12 cellular contexts compared by ENCODE assay signal in genomic region chr17:72590382-72590781, GRCh38.
A peak's percentile ranks its signal among the peaks of the same experiment; 100 is the strongest.
DNase-seq lines count a peak whose midpoint lies in the region; FAIRE-seq and TF ChIP-seq lines count a peak whose summit lies in the region.
"Had no signal": no experiment of that assay in that cellular context is flagged by ENCODE, and none has a peak within 500 bp of the region (broad histone marks: within the 10 kb centered on the region; RNA-seq: fewer than 3 reads in every experiment).

No MANE protein-coding gene starts in this region.

- DNase-seq in Caki2 (ENCODE audit: low read depth) (peak; percentile 60), choroid plexus epithelial cell (ENCODE audit: low read depth) (peak; percentile 72), nephron progenitor cell (no peak), urothelium cell line (ENCODE audit: low spot score) (no peak), spleen (no peak), uterus (no peak)
- no peak for DNase-seq in stimulated activated CD8-positive, alpha-beta memory T cell treated with anti-CD3 and anti-CD28 coated beads, Interleukin-4, amount 100 ng/mL, for 48 hours
- DNase-seq: activated CD4-positive, alpha-beta T cell treated with anti-CD3 and anti-CD28 coated beads for 1 hour; substantia nigra had no signal

- TF ChIP-seq CTCF in KMS-11 (conservative IDR thresholded peaks at IDR 0.05; ENCODE audit: low read depth, low read length) = no peak
- no peak for TF ChIP-seq CTCF in choroid plexus epithelial cell (conservative IDR thresholded peaks at IDR 0.05; ENCODE audit: low read depth, low read length)
- TF ChIP-seq CTCF in nephron progenitor cell (IDR thresholded peaks at IDR 0.05) = no peak
- TF ChIP-seq CTCF in spleen (IDR thresholded peaks at IDR 0.05 in 8 of 11, conservative IDR thresholded peaks at IDR 0.05 in 3 of 11) = no peak
- TF ChIP-seq CTCF in uterus (IDR thresholded peaks at IDR 0.05) = no peak

- no peaks in the 10 kb centered on the region for H4K20me1 ChIP-seq in KMS-11 (ENCODE audit: insufficient read depth)

- H3K9me3 Mint-ChIP-seq in nephron progenitor cell = no peaks in the 10 kb centered on the region

- no peak overlapping the region for H3K4me3 ChIP-seq in KMS-11 (IDR thresholded peaks at IDR 0.05; ENCODE audit: insufficient read depth, low read depth, low read length)
- peak overlapping the region; percentile 95 for H3K4me3 ChIP-seq in choroid plexus epithelial cell (ENCODE audit: low read depth, low read length)
- H3K4me3 ChIP-seq in spleen = no peak overlapping the region
- no peak overlapping the region for H3K4me3 ChIP-seq in uterus

- no peaks in the 10 kb centered on the region for H3K36me3 Mint-ChIP-seq in nephron progenitor cell (ENCODE audit: low read depth)

- intact Hi-C loops in spleen (cut with DNase I; ENCODE audit: low total_unique reads) = no loop called here
- intact Hi-C loops in uterus (cut with DNase I; ENCODE audit: low total_unique reads) = no loop called here

- H3K79me2 ChIP-seq in KMS-11 (ENCODE audit: insufficient read depth, low read depth) = peaks cover 68% of the 10 kb centered on the region
- H3K79me2 ChIP-seq: parathyroid adenoma had no signal

- H3K27me3 Mint-ChIP-seq in nephron progenitor cell (ENCODE audit: low read depth, poor library complexity) = peaks cover 65% of the 10 kb centered on the region

- no peak for FAIRE-seq in urothelium cell line (lab: Jason Lieb, UNC)
- FAIRE-seq: endometrium had no signal

- no peak overlapping the region for H3K27ac Mint-ChIP-seq in nephron progenitor cell

- in situ Hi-C loops in Caki2 (cut with HindIII; ENCODE audit: low pct_unique_long_range_greater_than_20kb, low sequenced_read_pairs) = no loop called here

- H3K9me3 ChIP-seq in spleen (no peaks in the 10 kb centered on the region), uterus (no peaks in the 10 kb centered on the region)

- peak overlapping the region; percentile 83 for H3K9ac ChIP-seq in KMS-11
- H3K9ac ChIP-seq: parathyroid adenoma had no signal

- TF ChIP-seq POLR2A in spleen (IDR thresholded peaks at IDR 0.05) = no peak
- no peak for TF ChIP-seq POLR2A in uterus (IDR thresholded peaks at IDR 0.05)

- H3K36me3 ChIP-seq in KMS-11 (ENCODE audit: insufficient read depth) (no peaks in the 10 kb centered on the region), spleen (no peaks in the 10 kb centered on the region), uterus (no peaks in the 10 kb centered on the region)

- peak overlapping the region; percentile 80 for H3K4me2 ChIP-seq in KMS-11

- no peak overlapping the region for H2AFZ ChIP-seq in KMS-11 (ENCODE audit: low read depth)
- H2AFZ ChIP-seq: parathyroid adenoma had no signal

- H3K4me1 Mint-ChIP-seq in nephron progenitor cell = peaks cover 34% of the 10 kb centered on the region

- H3K27ac ChIP-seq in KMS-11 = peak overlapping the region; percentile 97
- H3K27ac ChIP-seq in spleen = no peak overlapping the region
- no peak overlapping the region for H3K27ac ChIP-seq in uterus
- H3K27ac ChIP-seq: parathyroid adenoma had no signal

- peak overlapping the region; percentile 78 for H3K4me3 Mint-ChIP-seq in nephron progenitor cell

- 60 to 74% (median 63%) methylated on average over 3 of the region's 3 CpGs for WGBS in spleen, 5 donors

- peaks cover 14% of the 10 kb centered on the region for H3K27me3 ChIP-seq in KMS-11 (ENCODE audit: insufficient read depth, low read depth)
- peaks cover 0 to 84% (median 29%) of the 10 kb centered on the region in 7 donors for H3K27me3 ChIP-seq in spleen (replicated peaks in 1 of 7)
- no peaks in the 10 kb centered on the region for H3K27me3 ChIP-seq in uterus

- H3K4me1 ChIP-seq in KMS-11 (ENCODE audit: low read depth, poor library complexity, severe bottlenecking) (peaks cover 32% of the 10 kb centered on the region), spleen (peaks cover 8 to 25% (median 17%) of the 10 kb centered on the region in 6 donors), uterus (no peaks in the 10 kb centered on the region)
- H3K4me1 ChIP-seq: parathyroid adenoma had no signal

Comparison
In these comparisons a context has a peak if more than half of its experiments do, and no peak if none do; other contexts are left out.
1. DNase-seq: peak in Caki2 (single experiment) and choroid plexus epithelial cell (single experiment); none in nephron progenitor cell (single experiment), urothelium cell line (single experiment), stimulated activated CD8-positive, alpha-beta memory T cell treated with anti-CD3 and anti-CD28 coated beads, Interleukin-4, amount 100 ng/mL, for 48 hours (single experiment), spleen (single experiment) and uterus (0 of 2).